Comparison of ENCODE assay signal across 8 cellular contexts in genomic region chrX:118528089-118528753, GRCh38. TPM values are rescaled to one million over a fixed set of nuclear protein-coding genes. Genes with fewer than 3 reads are reported as not detected.
DNase-seq lines count a peak whose midpoint lies in the region; ATAC-seq and TF ChIP-seq lines count a peak whose summit lies in the region.

No MANE protein-coding gene starts in this region.

- H3K27ac ChIP-seq in CD8-positive, alpha-beta T cell (ENCODE audit: low read depth, low read length) = peak overlapping the region; percentile 61
- no peak overlapping the region for H3K27ac ChIP-seq in neuronal stem cell (replicated peaks; ENCODE audit: low read length)

- peak overlapping the region; percentile 99 for H3K27ac Mint-ChIP-seq in CD8-positive, alpha-beta T cell

- intact Hi-C loops in CD8-positive, alpha-beta T cell (cut with DNase I, micrococcal nuclease) = loop anchor here in 1 of 2 experiments (1.0 kb wide), 1 partner anchor 31 kb away; no protein-coding TSS in a partner anchor

- H3K4ac ChIP-seq in neuronal stem cell (ENCODE audit: low read length) = no peak overlapping the region

- no peaks in the 10 kb centered on the region for H3K27me3 ChIP-seq in CD8-positive, alpha-beta T cell (ENCODE audit: insufficient read depth, low read length)
- no peaks in the 10 kb centered on the region for H3K27me3 ChIP-seq in neuronal stem cell (ENCODE audit: control insufficient read depth in 3 of 3, insufficient read depth in 3 of 3, low read depth in 1 of 3, low read length in 3 of 3)

- H4K91ac ChIP-seq in neuronal stem cell (ENCODE audit: low read depth, low read length, poor library complexity) = no peak overlapping the region

- H3K9me3 ChIP-seq in CD8-positive, alpha-beta T cell (ENCODE audit: low read length) = no peaks in the 10 kb centered on the region
- no peaks in the 10 kb centered on the region for H3K9me3 ChIP-seq in neuronal stem cell (replicated peaks in 1 of 2; ENCODE audit: control insufficient read depth in 2 of 2, insufficient read depth in 1 of 2, low read depth in 1 of 2, low read length in 2 of 2)

- no peak for TF ChIP-seq CTCF in CD8-positive, alpha-beta T cell (IDR thresholded peaks at IDR 0.05)

- peak; percentile 72 for ATAC-seq in CD8-positive, alpha-beta T cell
- ATAC-seq in GM21529 (IDR thresholded peaks at IDR 0.05; ENCODE audit: unreplicated experiment) (peak; percentile 67), GM18858 (IDR thresholded peaks at IDR 0.05; ENCODE audit: unreplicated experiment) (no peak)

- H3K4me3 ChIP-seq in CD8-positive, alpha-beta T cell (ENCODE audit: low read depth, low read length) = peak overlapping the region; percentile 21
- no peak overlapping the region for H3K4me3 ChIP-seq in neuronal stem cell (ENCODE audit: low read length in 2 of 2)

- no peak overlapping the region for H3K23ac ChIP-seq in neuronal stem cell (ENCODE audit: low read depth, low read length, poor library complexity)

- no peaks in the 10 kb centered on the region for H3K79me1 ChIP-seq in neuronal stem cell (ENCODE audit: low read depth, low read length)

- H2BK12ac ChIP-seq in neuronal stem cell (ENCODE audit: low read length) = no peak overlapping the region

- DNase-seq in CD8-positive, alpha-beta T cell = peak; percentile 0 to 69 (median 43)
- peak; percentile 47 for DNase-seq in MV-4-11 (lab: John Stamatoyannopoulos, UW)
- DNase-seq in activated T-helper 1 cell treated with Interleukin-2 at 50 U/mL for 16 hours (ENCODE audit: low read depth) = peak; percentile 20
- DNase-seq in stimulated activated CD4-positive, alpha-beta T cell treated with anti-CD3 and anti-CD28 coated beads, Interleukin-1b, Interleukin-23, amount 100 ng/mL, for 48 hours = peak; percentile 51
- DNase-seq in KG1 (lab: John Stamatoyannopoulos, UW) = no peak
- no peak for DNase-seq in neuronal stem cell (ENCODE audit: low spot score)

- peaks cover 73% of the 10 kb centered on the region for H3K4me1 ChIP-seq in CD8-positive, alpha-beta T cell (ENCODE audit: insufficient read depth, low read length)
- peaks cover 5 to 9% of the 10 kb centered on the region in 2 donors for H3K4me1 ChIP-seq in neuronal stem cell (ENCODE audit: control insufficient read depth in 2 of 2, insufficient read depth in 1 of 2, low read depth in 1 of 2, low read length in 2 of 2)

- H3K36me3 Mint-ChIP-seq in CD8-positive, alpha-beta T cell = peaks cover 10% of the 10 kb centered on the region

- no peak overlapping the region for H3K18ac ChIP-seq in neuronal stem cell (ENCODE audit: low read length)

- H2AFZ ChIP-seq in neuronal stem cell (ENCODE audit: low read length) = no peak overlapping the region

- no peak overlapping the region for H2BK120ac ChIP-seq in neuronal stem cell (ENCODE audit: low read depth, low read length)

- peaks cover 75% of the 10 kb centered on the region for H3K4me1 Mint-ChIP-seq in CD8-positive, alpha-beta T cell (ENCODE audit: low read depth)

- no peak overlapping the region for H3K4me2 ChIP-seq in neuronal stem cell (ENCODE audit: insufficient read depth, low read length, poor library complexity, severe bottlenecking)

- H3K4me3 Mint-ChIP-seq in CD8-positive, alpha-beta T cell = peak overlapping the region; percentile 91

- no peaks in the 10 kb centered on the region for H3K36me3 ChIP-seq in CD8-positive, alpha-beta T cell (ENCODE audit: insufficient read depth, low read length)
- H3K36me3 ChIP-seq in neuronal stem cell (replicated peaks in 1 of 2; ENCODE audit: control insufficient read depth in 2 of 2, insufficient read depth in 2 of 2, low read length in 2 of 2) = no peaks in the 10 kb centered on the region

- H4K8ac ChIP-seq in neuronal stem cell (ENCODE audit: low read depth, low read length) = no peak overlapping the region

- no peak overlapping the region for H2BK5ac ChIP-seq in neuronal stem cell (ENCODE audit: low read length)

- no peak overlapping the region for H2BK15ac ChIP-seq in neuronal stem cell (ENCODE audit: low read length)

- no peak overlapping the region for H2AK5ac ChIP-seq in neuronal stem cell (ENCODE audit: low read depth, low read length)

- POLR2A ChIA-PET in CD8-positive, alpha-beta T cell (lab: Charles Lee) = interaction anchor here (1.9 to 3.5 kb wide), 3 partner anchors 10 to 32 kb away, joined by 5 to 40 read pairs (median 5); partner anchors contain the start of gene DOCK11

- no CpG with 5 or more reads among the region's 10 CpGs for WGBS in neuronal stem cell (ENCODE audit: extremely low coverage in 2 of 2, insufficient read length in 2 of 2, insufficient replicate concordance in 1 of 2), 2 donors

- no peaks in the 10 kb centered on the region for H3K9me3 Mint-ChIP-seq in CD8-positive, alpha-beta T cell

- H3K9ac ChIP-seq in neuronal stem cell (ENCODE audit: low read depth, low read length, poor library complexity) = no peak overlapping the region

- CTCF ChIA-PET in CD8-positive, alpha-beta T cell (lab: Charles Lee) = interaction anchor here (1.1 to 2.5 kb wide), 3 partner anchors 16 to 32 kb away, joined by 4 to 11 read pairs (median 4); partner anchors contain the start of gene DOCK11

- no peaks in the 10 kb centered on the region for H3K27me3 Mint-ChIP-seq in CD8-positive, alpha-beta T cell (ENCODE audit: low read depth)

- no peak overlapping the region for H3K14ac ChIP-seq in neuronal stem cell (ENCODE audit: low read length)

RNA-seq across cellular contexts. Expression of gene DOCK11, which starts 32.6 kb away (rescaled TPM):
- 10 to 100 TPM; 52.8 to 57.9 TPM for total RNA-seq in CD8-positive, alpha-beta T cell
- polyA plus RNA-seq in neuronal stem cell (2013, experiment 1 of 2) = 17.6 TPM
- polyA plus RNA-seq in neuronal stem cell (2013, experiment 2 of 2) = 16.4 TPM

Comparison
In these comparisons a context has a peak if more than half of its experiments do, and no peak if none do; other contexts are left out.
1. DNase-seq: peak in CD8-positive, alpha-beta T cell (7 of 7), MV-4-11 (single experiment), activated T-helper 1 cell treated with Interleukin-2 at 50 U/mL for 16 hours (single experiment) and stimulated activated CD4-positive, alpha-beta T cell treated with anti-CD3 and anti-CD28 coated beads, Interleukin-1b, Interleukin-23, amount 100 ng/mL, for 48 hours (single experiment); none in KG1 (single experiment) and neuronal stem cell (single experiment).